Comparison of ENCODE assay signal across 2 cellular contexts in the genomic region with DNA sequence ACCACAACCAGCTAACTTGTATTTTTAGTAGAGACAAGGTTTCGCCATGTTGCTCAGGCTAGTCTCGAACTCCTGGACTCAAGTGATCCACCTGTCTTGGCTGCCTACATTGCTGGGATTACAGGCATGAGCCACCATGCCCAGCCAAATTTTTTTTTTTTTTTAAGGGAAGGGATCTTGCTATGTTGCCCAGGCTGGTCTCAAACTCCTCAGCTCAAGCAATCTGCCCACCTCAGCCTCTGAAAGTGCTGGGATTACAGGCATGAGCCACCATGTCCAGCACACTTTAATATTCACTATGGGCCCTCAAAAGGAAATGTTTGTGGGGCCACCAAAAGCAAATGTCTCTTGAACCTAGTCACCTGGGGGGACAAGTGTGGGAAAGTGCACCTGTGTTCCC.
TF ChIP-seq lines count a peak whose summit lies in the region.

No MANE protein-coding gene starts in this region.

TF ChIP-seq in HEK293, 187 proteins besides CTCF, POLR2A, EP300 and RAD21:
- peak; percentile 95 for TF ChIP-seq ZNF121 (tag by site-specific recombination; IDR thresholded peaks at IDR 0.05)
TF ChIP-seq in HEK293: peak in this region for 1; not testable (repeated sequence) for 186.

TF ChIP-seq in K562, 482 proteins besides CTCF, POLR2A, EP300 and RAD21:
- peak; percentile 39; the same call in 1 of the 2 replicates for TF ChIP-seq SUPT5H (IDR thresholded peaks at IDR 0.05)
- TF ChIP-seq ZNF121 (CRISPR knock-in tag; conservative IDR thresholded peaks at IDR 0.05): peak; percentile 84
- TF ChIP-seq POLR2AphosphoS2 (IDR thresholded peaks at IDR 0.05; ENCODE audit: low read length): peak; percentile 39; the same call in 1 of the 2 replicates
